ENCODE assay signal across 10 cellular contexts in genomic region chr7:26100940-26101339, GRCh38. TPM values are rescaled to one million over a fixed set of nuclear protein-coding genes. Genes with fewer than 3 reads are reported as not detected.
A peak's percentile ranks its signal among the peaks of the same experiment; 100 is the strongest.
DNase-seq lines count a peak whose midpoint lies in the region; ATAC-seq, FAIRE-seq and TF ChIP-seq lines count a peak whose summit lies in the region.
"Had no signal": no experiment of that assay in that cellular context is flagged by ENCODE, and none has a peak within 500 bp of the region (broad histone marks: within the 10 kb centered on the region; RNA-seq: fewer than 3 reads in every experiment).

No MANE protein-coding gene starts in this region.

- H3K56ac ChIP-seq in mesendoderm (ENCODE audit: low read length) = peak overlapping the region; percentile 15

- no peak overlapping the region for H3K23ac ChIP-seq in mesendoderm (ENCODE audit: low read length)

- H3K9me3 ChIP-seq in CD8-positive, alpha-beta T cell (ENCODE audit: low read length) = no peaks in the 10 kb centered on the region

- no peak overlapping the region for H3K9ac ChIP-seq in mesendoderm (ENCODE audit: low read length)

- no peaks in the 10 kb centered on the region for H3K27me3 ChIP-seq in CD8-positive, alpha-beta T cell (ENCODE audit: insufficient read depth, low read length)
- H3K27me3 ChIP-seq in mesendoderm (ENCODE audit: insufficient read depth, low read length, poor library complexity) = no peaks in the 10 kb centered on the region

- H4K5ac ChIP-seq in mesendoderm (ENCODE audit: low read length) = no peak overlapping the region

- H3K9me3 Mint-ChIP-seq in CD8-positive, alpha-beta T cell = no peaks in the 10 kb centered on the region
- H3K9me3 Mint-ChIP-seq in activated naive CD8-positive, alpha-beta T cell treated with anti-CD3 and anti-CD28 coated beads for 36 hours = no peaks in the 10 kb centered on the region

- peak overlapping the region; percentile 71 for H3K4me3 Mint-ChIP-seq in CD8-positive, alpha-beta T cell
- H3K4me3 Mint-ChIP-seq in activated naive CD8-positive, alpha-beta T cell treated with anti-CD3 and anti-CD28 coated beads for 36 hours = peak overlapping the region; percentile 86

- H3K18ac ChIP-seq in mesendoderm (ENCODE audit: low read length) = no peak overlapping the region

- no peak overlapping the region for H2AK5ac ChIP-seq in mesendoderm (ENCODE audit: low read length)

- no peak for TF ChIP-seq CTCF in CD8-positive, alpha-beta T cell (IDR thresholded peaks at IDR 0.05)

- H3K4me1 Mint-ChIP-seq in CD8-positive, alpha-beta T cell (ENCODE audit: low read depth) = peaks cover 59% of the 10 kb centered on the region
- peaks cover 51% of the 10 kb centered on the region for H3K4me1 Mint-ChIP-seq in activated naive CD8-positive, alpha-beta T cell treated with anti-CD3 and anti-CD28 coated beads for 36 hours

- no peak overlapping the region for H2BK5ac ChIP-seq in mesendoderm (ENCODE audit: low read length)

- no peak overlapping the region for H3K27ac ChIP-seq in CD8-positive, alpha-beta T cell (ENCODE audit: low read depth, low read length)
- H3K27ac ChIP-seq in mesendoderm (ENCODE audit: low read depth, low read length) = no peak overlapping the region

- intact Hi-C loops in CD8-positive, alpha-beta T cell (cut with DNase I, micrococcal nuclease) = no loop called here

- H3K4me2 ChIP-seq in mesendoderm (ENCODE audit: low read length) = no peak overlapping the region

- H3K36me3 Mint-ChIP-seq in CD8-positive, alpha-beta T cell = no peaks in the 10 kb centered on the region
- peaks cover 9% of the 10 kb centered on the region for H3K36me3 Mint-ChIP-seq in activated naive CD8-positive, alpha-beta T cell treated with anti-CD3 and anti-CD28 coated beads for 36 hours

- peaks cover 38% of the 10 kb centered on the region for H3K4me1 ChIP-seq in CD8-positive, alpha-beta T cell (ENCODE audit: insufficient read depth, low read length)
- peaks cover 8% of the 10 kb centered on the region for H3K4me1 ChIP-seq in mesendoderm (ENCODE audit: control insufficient read depth, low read depth, low read length)

- no peak overlapping the region for H3K4ac ChIP-seq in mesendoderm (ENCODE audit: low read depth, low read length)

- H3K27me3 Mint-ChIP-seq in CD8-positive, alpha-beta T cell (ENCODE audit: low read depth) = no peaks in the 10 kb centered on the region
- H3K27me3 Mint-ChIP-seq in activated naive CD8-positive, alpha-beta T cell treated with anti-CD3 and anti-CD28 coated beads for 36 hours = no peaks in the 10 kb centered on the region

- H4K8ac ChIP-seq in mesendoderm (ENCODE audit: low read depth, low read length) = no peak overlapping the region

- no peak for ATAC-seq in CD8-positive, alpha-beta T cell
- ATAC-seq in HG02678 (IDR thresholded peaks at IDR 0.05; ENCODE audit: unreplicated experiment) = peak; percentile 45

- no peak overlapping the region for H2BK15ac ChIP-seq in mesendoderm (replicated peaks; ENCODE audit: low read depth)

- no CpG with 5 or more reads among the region's 11 CpGs for WGBS in mesendoderm (ENCODE audit: extremely low coverage, insufficient coverage, low lambda C conversion rate)

- H3K4me3 ChIP-seq in CD8-positive, alpha-beta T cell (ENCODE audit: low read depth, low read length) = no peak overlapping the region
- H3K4me3 ChIP-seq in mesendoderm (ENCODE audit: low read length) = no peak overlapping the region

- POLR2A ChIA-PET in CD8-positive, alpha-beta T cell (lab: Charles Lee) = no interaction called here

- no peak overlapping the region for H2BK120ac ChIP-seq in mesendoderm (ENCODE audit: low read depth, low read length)

- H3K79me2 ChIP-seq in mesendoderm (ENCODE audit: control insufficient read depth, insufficient read depth, low read length) = no peaks in the 10 kb centered on the region

- H3K79me1 ChIP-seq in mesendoderm (ENCODE audit: low read length) = no peaks in the 10 kb centered on the region

- H3K27ac Mint-ChIP-seq in CD8-positive, alpha-beta T cell = no peak overlapping the region
- peak overlapping the region; percentile 94 for H3K27ac Mint-ChIP-seq in activated naive CD8-positive, alpha-beta T cell treated with anti-CD3 and anti-CD28 coated beads for 36 hours

- no peaks in the 10 kb centered on the region for H3K36me3 ChIP-seq in CD8-positive, alpha-beta T cell (ENCODE audit: insufficient read depth, low read length)
- no peaks in the 10 kb centered on the region for H3K36me3 ChIP-seq in mesendoderm (ENCODE audit: control insufficient read depth, insufficient read depth, low read length)

- no peak for FAIRE-seq in GM19239 (lab: Jason Lieb, UNC)
- FAIRE-seq: endometrium had no signal

- DNase-seq in CD8-positive, alpha-beta T cell = no peak
- DNase-seq in activated naive CD8-positive, alpha-beta T cell treated with anti-CD3 and anti-CD28 coated beads for 36 hours = no peak
- DNase-seq in mesendoderm (no peak), GM19239 (ENCODE audit: insufficient read length, low spot score) (no peak)
- DNase-seq in activated CD8-positive, alpha-beta memory T cell treated with anti-CD3 and anti-CD28 coated beads, Interleukin-2, amount 50 U/mL, for 48 hours = no peak
- no peak for DNase-seq in central memory CD4-positive, alpha-beta T cell
- DNase-seq in stimulated activated CD8-positive, alpha-beta memory T cell treated with anti-CD3 and anti-CD28 coated beads, Interleukin-4, amount 100 ng/mL, for 48 hours = no peak
- DNase-seq: NCI-H2081 treated with DMSO at 0.1 percent for 48 hours had no signal

- CTCF ChIA-PET in CD8-positive, alpha-beta T cell (lab: Charles Lee) = interaction anchor here (1.2 to 6.8 kb wide), 2 partner anchors 8 to 10 kb away, joined by 3 to 41 read pairs; no protein-coding TSS in a partner anchor

RNA-seq across cellular contexts. Expression of gene NFE2L3, which starts 51.1 kb away (rescaled TPM):
- under 1 TPM; 0.43 to 0.50 TPM for total RNA-seq in CD8-positive, alpha-beta T cell
- total RNA-seq in activated naive CD8-positive, alpha-beta T cell treated with anti-CD3 and anti-CD28 coated beads for 36 hours = 10 to 100 TPM; 35.2 to 35.3 TPM
- 34.7 TPM for polyA plus RNA-seq in mesendoderm (2013, experiment 1 of 2)
- polyA plus RNA-seq in mesendoderm (2013, experiment 2 of 2) = 36.5 TPM

Comparison
In these comparisons a context has a peak if more than half of its experiments do, and no peak if none do; other contexts are left out.
1. RNA of gene NFE2L3, which starts 51.1 kb away (total RNA-seq): 35.2 to 35.3 TPM in activated naive CD8-positive, alpha-beta T cell treated with anti-CD3 and anti-CD28 coated beads for 36 hours; 0.43 to 0.50 TPM in CD8-positive, alpha-beta T cell; every median in the first group is over 10 times any median in the second.